In the genomic region with DNA sequence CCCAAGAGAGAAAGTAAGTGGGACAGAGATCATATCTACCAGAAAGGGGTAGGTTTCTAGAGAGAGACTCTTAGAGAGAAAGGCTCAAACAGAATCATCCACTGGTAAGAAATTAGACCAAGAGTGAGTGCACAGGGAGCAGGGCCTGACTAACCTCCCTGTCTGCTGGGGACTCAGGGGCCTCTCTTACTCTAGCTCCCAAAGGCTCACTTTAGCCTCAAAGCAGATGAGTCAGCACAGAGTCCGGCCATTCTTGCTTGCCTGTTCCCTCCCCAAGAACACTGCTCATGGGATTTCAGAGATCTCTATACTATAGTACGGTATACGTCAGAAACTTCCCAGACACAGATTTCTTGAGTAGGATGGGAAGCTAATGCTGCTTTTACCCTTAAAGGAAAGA, we compare ENCODE assay signal across 26 cellular contexts. TPM values are rescaled to one million over a fixed set of nuclear protein-coding genes. Genes with fewer than 3 reads are reported as not detected.
"Had no signal": no experiment of that assay in that cellular context is flagged by ENCODE, and none has a peak within 500 bp of the region (broad histone marks: within the 10 kb centered on the region; RNA-seq: fewer than 3 reads in every experiment).

No MANE protein-coding gene starts in this region.

- H3K9me3 ChIP-seq: ascending aorta, esophagus squamous epithelium, mucosa of descending colon, stomach, vagina had no signal

- H3K4me1 Mint-ChIP-seq: activated CD4-positive, alpha-beta T cell treated with anti-CD3 and anti-CD28 coated beads for 36 hours; naive B cell; neural crest cell; WTC11 had no signal

- FAIRE-seq: bronchial epithelial cell, TTC549 had no signal

- H3K27me3 Mint-ChIP-seq: activated CD4-positive, alpha-beta memory T cell treated with anti-CD3 and anti-CD28 coated beads for 36 hours; activated CD4-positive, alpha-beta T cell treated with anti-CD3 and anti-CD28 coated beads for 36 hours; activated naive CD8-positive, alpha-beta T cell; dendritic cell treated with granulocyte-macrophage colony-stimulating factor and Interleukin-4, amounts not matched to agents 40 ng/mL and 50 ng/mL, for 4 days; effector memory CD8-positive, alpha-beta T cell; naive B cell; progenitor cell of endocrine pancreas had no signal

- H3K27me3 ChIP-seq: ascending aorta, esophagus squamous epithelium, stomach, vagina had no signal

- H3K27ac ChIP-seq: ascending aorta, esophagus squamous epithelium, skin epidermis, stomach, vagina had no signal

- H3K9me3 Mint-ChIP-seq: activated CD4-positive, alpha-beta memory T cell treated with anti-CD3 and anti-CD28 coated beads for 36 hours; activated T-helper 1 cell treated with anti-CD3 and anti-CD28 coated beads, Interleukin-12 subunit alpha, Interleukin-12 subunit beta, Interleukin-2, Interleukin-4 antibody, amounts not matched to agents 30 ng/mL and 10 ng/mL and 1 ng/mL, durations not matched to agents 14 hours and 24 hours and 36 hours; dendritic cell treated with granulocyte-macrophage colony-stimulating factor and Interleukin-4, amounts not matched to agents 40 ng/mL and 50 ng/mL, for 4 days; effector memory CD8-positive, alpha-beta T cell; naive B cell; neural crest cell; T-helper 2 cell treated with Interferon-gamma antibody and Interleukin-4, amounts not matched to agents 5 μg/mL and 100 μg/mL, for 36 hours; WTC11 had no signal

- H3K4me1 ChIP-seq: ascending aorta, esophagus squamous epithelium, stomach, vagina had no signal

- DNase-seq: activated CD4-positive, alpha-beta memory T cell treated with anti-CD3 and anti-CD28 coated beads for 36 hours; activated CD4-positive, alpha-beta T cell treated with anti-CD3 and anti-CD28 coated beads for 36 hours; activated T-cell treated with anti-CD3 and anti-CD28 coated beads for 4 hours; effector memory CD8-positive, alpha-beta T cell; esophagus squamous epithelium; left ventricle myocardium superior; mucosa of descending colon; naive B cell; stimulated activated CD4-positive, alpha-beta T cell treated with anti-CD3 and anti-CD28 coated beads, Interleukin-15, amount 100 ng/mL, for 24 hours; stimulated activated CD4-positive, alpha-beta T cell treated with anti-CD3 and anti-CD28 coated beads, Interleukin-2, amount 100 ng/mL, for 48 hours; stomach; trophoblast cell had no signal

- H3K27ac Mint-ChIP-seq: activated CD4-positive, alpha-beta memory T cell treated with anti-CD3 and anti-CD28 coated beads for 36 hours; activated CD4-positive, alpha-beta T cell treated with anti-CD3 and anti-CD28 coated beads for 36 hours; activated naive CD8-positive, alpha-beta T cell; activated T-helper 1 cell treated with anti-CD3 and anti-CD28 coated beads, Interleukin-12 subunit alpha, Interleukin-12 subunit beta, Interleukin-2, Interleukin-4 antibody, amounts not matched to agents 30 ng/mL and 10 ng/mL and 1 ng/mL, durations not matched to agents 14 hours and 24 hours and 36 hours; dendritic cell treated with granulocyte-macrophage colony-stimulating factor and Interleukin-4, amounts not matched to agents 40 ng/mL and 50 ng/mL, for 4 days; naive B cell; progenitor cell of endocrine pancreas; T-helper 2 cell treated with Interferon-gamma antibody and Interleukin-4, amounts not matched to agents 5 μg/mL and 100 μg/mL, for 36 hours; WTC11 had no signal

- ATAC-seq: activated CD4-positive, alpha-beta T cell treated with anti-CD3 and anti-CD28 coated beads for 36 hours; effector memory CD8-positive, alpha-beta T cell; left ventricle myocardium superior; mucosa of descending colon; WTC11 had no signal

- H3K4me3 ChIP-seq: ascending aorta, esophagus squamous epithelium, mucosa of descending colon, skin epidermis, stomach, vagina had no signal

- H3K4me3 Mint-ChIP-seq: activated CD4-positive, alpha-beta memory T cell treated with anti-CD3 and anti-CD28 coated beads for 36 hours; activated CD4-positive, alpha-beta T cell treated with anti-CD3 and anti-CD28 coated beads for 36 hours; activated naive CD8-positive, alpha-beta T cell; activated T-helper 1 cell treated with anti-CD3 and anti-CD28 coated beads, Interleukin-12 subunit alpha, Interleukin-12 subunit beta, Interleukin-2, Interleukin-4 antibody, amounts not matched to agents 30 ng/mL and 10 ng/mL and 1 ng/mL, durations not matched to agents 14 hours and 24 hours and 36 hours; dendritic cell treated with granulocyte-macrophage colony-stimulating factor and Interleukin-4, amounts not matched to agents 40 ng/mL and 50 ng/mL, for 4 days; effector memory CD8-positive, alpha-beta T cell; naive B cell; neural crest cell; T-helper 2 cell treated with Interferon-gamma antibody and Interleukin-4, amounts not matched to agents 5 μg/mL and 100 μg/mL, for 36 hours; WTC11 had no signal

RNA-seq across cellular contexts. Expression of gene PRRT4, which starts 50.5 kb away (rescaled TPM):
- total RNA-seq: kidney epithelial cell, osteoblast, stomach had no signal
